Comparison of ENCODE assay signal across 11 cellular contexts in genomic region chr12:127811988-127812387, GRCh38.
DNase-seq lines count a peak whose midpoint lies in the region; ATAC-seq and TF ChIP-seq lines count a peak whose summit lies in the region.
"Had no signal": no experiment of that assay in that cellular context is flagged by ENCODE, and none has a peak within 500 bp of the region (broad histone marks: within the 10 kb centered on the region; RNA-seq: fewer than 3 reads in every experiment).

No MANE protein-coding gene starts in this region.

- TF ChIP-seq CTCF in fibroblast of pulmonary artery (IDR thresholded peaks at IDR 0.05; ENCODE audit: low read length, missing control alignments) (no peak), neural cell (IDR thresholded peaks at IDR 0.05; ENCODE audit: poor library complexity, severe bottlenecking) (no peak), tibial artery (IDR thresholded peaks at IDR 0.05) (no peak)

- H3F3A ChIP-seq in neural cell (ENCODE audit: insufficient read depth, low read length, poor library complexity, severe bottlenecking) = peaks cover 3% of the 10 kb centered on the region

- intact Hi-C loops in tibial artery (cut with DNase I; ENCODE audit: low total_unique reads) = no loop called here

- DNase-seq in DMS79 (lab: John Stamatoyannopoulos, UW) (peak; percentile 26), NCI-H510A treated with DMSO at 0.1 percent for 48 hours (lab: John Stamatoyannopoulos, UW) (peak; percentile 68), fibroblast of pulmonary artery (ENCODE audit: low read depth) (peak; percentile 9), tibial artery (no peak), T-helper 1 cell (no peak), dermis blood vessel endothelial cell (no peak)
- DNase-seq: IMR-90, sigmoid colon had no signal

- TF ChIP-seq RAD21 in neural cell (conservative IDR thresholded peaks at IDR 0.05) = peak; percentile 43

- H3K36me3 ChIP-seq in neural cell (ENCODE audit: insufficient read depth, low read length) = no peaks in the 10 kb centered on the region
- H3K36me3 ChIP-seq in tibial artery = no peaks in the 10 kb centered on the region
- H3K36me3 ChIP-seq: sigmoid colon had no signal

- peak overlapping the region; percentile 46 for H3K4me2 ChIP-seq in neural cell (ENCODE audit: low read length)

- peak; percentile 87 for TF ChIP-seq EP300 in neural cell (conservative IDR thresholded peaks at IDR 0.05; ENCODE audit: poor library complexity, severe bottlenecking)

- H3K9me2 ChIP-seq in neural cell (ENCODE audit: insufficient read depth, low read length) = no peaks in the 10 kb centered on the region

- H4K20me1 ChIP-seq in neural cell (ENCODE audit: insufficient read depth) = no peaks in the 10 kb centered on the region

- H3K9me3 ChIP-seq in neural cell (ENCODE audit: low read length) (no peaks in the 10 kb centered on the region), tibial artery (no peaks in the 10 kb centered on the region)
- H3K9me3 ChIP-seq: sigmoid colon had no signal

- H3K9ac ChIP-seq in neural cell (ENCODE audit: low read length) = peak overlapping the region; percentile 48

- no peaks in the 10 kb centered on the region for H3K27me3 ChIP-seq in neural cell (ENCODE audit: insufficient read depth, low read depth, low read length)
- H3K27me3 ChIP-seq in tibial artery = no peaks in the 10 kb centered on the region
- H3K27me3 ChIP-seq: sigmoid colon had no signal

- H3K4me3 ChIP-seq in fibroblast of pulmonary artery (replicated peaks; ENCODE audit: low read depth, low read length) (no peak overlapping the region), neural cell (ENCODE audit: low read length) (peak overlapping the region; percentile 48), tibial artery (no peak overlapping the region)
- H3K4me3 ChIP-seq: sigmoid colon, SK-N-MC had no signal

- H3K79me2 ChIP-seq in neural cell (replicated peaks; ENCODE audit: insufficient read depth, low read length) = no peaks in the 10 kb centered on the region

- ATAC-seq in GM18907 (IDR thresholded peaks at IDR 0.05; ENCODE audit: unreplicated experiment) = no peak

- H3K27ac ChIP-seq in neural cell (ENCODE audit: low read length) = peak overlapping the region; percentile 83
- H3K27ac ChIP-seq in tibial artery = no peak overlapping the region
- H3K27ac ChIP-seq: SK-N-MC had no signal

- H3K4me1 ChIP-seq in tibial artery = peaks cover 0 to 7% (median 0%) of the 10 kb centered on the region in 4 donors

- H2AFZ ChIP-seq in neural cell (ENCODE audit: low read depth, low read length) = peak overlapping the region; percentile 28

TF ChIP-seq in neural cell, 6 proteins besides CTCF, POLR2A, EP300 and RAD21:
- peak; percentile 80 for TF ChIP-seq POLR2AphosphoS5 (IDR thresholded peaks at IDR 0.05)
- TF ChIP-seq EZH2 (IDR thresholded peaks at IDR 0.05; ENCODE audit: borderline replicate concordance, insufficient read depth, low read length, poor library complexity, severe bottlenecking) = no peak
- peak; percentile 98 for TF ChIP-seq REST (IDR thresholded peaks at IDR 0.05; ENCODE audit: borderline replicate concordance)
- TF ChIP-seq TAF1 (IDR thresholded peaks at IDR 0.05; ENCODE audit: low read depth) = no peak

Comparison
In these comparisons a context has a peak if more than half of its experiments do, and no peak if none do; other contexts are left out.
1. DNase-seq: peak in DMS79 (single experiment), NCI-H510A treated with DMSO at 0.1 percent for 48 hours (single experiment) and fibroblast of pulmonary artery (single experiment); none in tibial artery (0 of 2), T-helper 1 cell (0 of 5) and dermis blood vessel endothelial cell (single experiment).